Comparison of ENCODE assay signal across 21 cellular contexts in the genomic region with DNA sequence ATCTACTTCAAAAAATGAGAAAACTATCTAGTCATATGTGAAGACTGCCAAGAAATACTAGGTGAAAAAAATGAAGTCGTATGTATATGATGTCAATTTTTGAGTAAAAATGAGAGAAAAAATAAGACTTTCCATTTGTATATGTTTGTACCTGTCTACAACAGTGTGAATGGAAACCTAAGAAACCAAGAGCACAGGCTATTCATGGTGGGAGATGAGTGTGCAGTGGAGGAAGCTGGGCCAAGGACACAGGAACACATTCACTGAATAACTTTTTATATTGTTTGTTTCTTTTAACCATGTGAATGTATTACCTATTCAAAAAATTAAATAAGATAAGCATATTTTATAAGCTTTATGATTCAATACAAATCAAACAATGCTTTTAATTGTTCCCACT.
"Had no signal": no experiment of that assay in that cellular context is flagged by ENCODE, and none has a peak within 500 bp of the region (broad histone marks: within the 10 kb centered on the region; RNA-seq: fewer than 3 reads in every experiment).

No MANE protein-coding gene starts in this region.

- ATAC-seq: body of pancreas, K562 had no signal

- H3K4me1 Mint-ChIP-seq: central memory CD8-positive, alpha-beta T cell had no signal

- H3K4me3 Mint-ChIP-seq: central memory CD8-positive, alpha-beta T cell; T-helper 1 cell treated with Interleukin-12 subunit alpha and Interleukin-12 subunit beta and Interleukin-4 antibody, amounts not matched to agents 30 μg/mL and 1 μg/mL, for 36 hours had no signal

- H3K9me3 Mint-ChIP-seq: central memory CD8-positive, alpha-beta T cell; T-helper 1 cell treated with Interleukin-12 subunit alpha and Interleukin-12 subunit beta and Interleukin-4 antibody, amounts not matched to agents 30 μg/mL and 1 μg/mL, for 36 hours had no signal

- H3K27ac Mint-ChIP-seq: T-helper 1 cell treated with Interleukin-12 subunit alpha and Interleukin-12 subunit beta and Interleukin-4 antibody, amounts not matched to agents 30 μg/mL and 1 μg/mL, for 36 hours had no signal

- DNase-seq: activated CD4-positive, alpha-beta T cell treated with anti-CD3 and anti-CD28 coated beads, Interleukin-2, amount 50 U/mL, for 1 hour; activated CD4-positive, CD25-positive, alpha-beta regulatory T cell; activated effector memory CD4-positive, alpha-beta T cell treated with Interleukin-2 at 50 U/mL for 16 hours; activated naive CD4-positive, alpha-beta T cell treated with Interleukin-2 at 50 U/mL for 16 hours; activated T-cell treated with anti-CD3 and anti-CD28 coated beads for 4 hours; amniotic stem cell; body of pancreas; Karpas-422; MM.1S; NCI-H1105; NCI-H1436; NCI-H1694 treated with DMSO at 0.1 percent for 48 hours; NCI-H2029 treated with DMSO at 0.1 percent for 48 hours; NCI-H510A treated with DMSO at 0.1 percent for 48 hours; NCI-H69; NK-92 treated with Interleukin-12 subunit alpha and Interleukin-12 subunit beta, amount 100 ng/mL, for 24 hours; OCI-M1; SHP77 had no signal

- H3K27me3 Mint-ChIP-seq: central memory CD8-positive, alpha-beta T cell had no signal
